Comparison of ENCODE assay signal across 2 cellular contexts in genomic region chr6:14406616-14407343, GRCh38.
TF ChIP-seq lines count a peak whose summit lies in the region.

No MANE protein-coding gene starts in this region.

TF ChIP-seq in GM23338, 12 proteins besides CTCF, POLR2A, EP300 and RAD21 (continued from another document):
- TF ChIP-seq, protein P1, sequence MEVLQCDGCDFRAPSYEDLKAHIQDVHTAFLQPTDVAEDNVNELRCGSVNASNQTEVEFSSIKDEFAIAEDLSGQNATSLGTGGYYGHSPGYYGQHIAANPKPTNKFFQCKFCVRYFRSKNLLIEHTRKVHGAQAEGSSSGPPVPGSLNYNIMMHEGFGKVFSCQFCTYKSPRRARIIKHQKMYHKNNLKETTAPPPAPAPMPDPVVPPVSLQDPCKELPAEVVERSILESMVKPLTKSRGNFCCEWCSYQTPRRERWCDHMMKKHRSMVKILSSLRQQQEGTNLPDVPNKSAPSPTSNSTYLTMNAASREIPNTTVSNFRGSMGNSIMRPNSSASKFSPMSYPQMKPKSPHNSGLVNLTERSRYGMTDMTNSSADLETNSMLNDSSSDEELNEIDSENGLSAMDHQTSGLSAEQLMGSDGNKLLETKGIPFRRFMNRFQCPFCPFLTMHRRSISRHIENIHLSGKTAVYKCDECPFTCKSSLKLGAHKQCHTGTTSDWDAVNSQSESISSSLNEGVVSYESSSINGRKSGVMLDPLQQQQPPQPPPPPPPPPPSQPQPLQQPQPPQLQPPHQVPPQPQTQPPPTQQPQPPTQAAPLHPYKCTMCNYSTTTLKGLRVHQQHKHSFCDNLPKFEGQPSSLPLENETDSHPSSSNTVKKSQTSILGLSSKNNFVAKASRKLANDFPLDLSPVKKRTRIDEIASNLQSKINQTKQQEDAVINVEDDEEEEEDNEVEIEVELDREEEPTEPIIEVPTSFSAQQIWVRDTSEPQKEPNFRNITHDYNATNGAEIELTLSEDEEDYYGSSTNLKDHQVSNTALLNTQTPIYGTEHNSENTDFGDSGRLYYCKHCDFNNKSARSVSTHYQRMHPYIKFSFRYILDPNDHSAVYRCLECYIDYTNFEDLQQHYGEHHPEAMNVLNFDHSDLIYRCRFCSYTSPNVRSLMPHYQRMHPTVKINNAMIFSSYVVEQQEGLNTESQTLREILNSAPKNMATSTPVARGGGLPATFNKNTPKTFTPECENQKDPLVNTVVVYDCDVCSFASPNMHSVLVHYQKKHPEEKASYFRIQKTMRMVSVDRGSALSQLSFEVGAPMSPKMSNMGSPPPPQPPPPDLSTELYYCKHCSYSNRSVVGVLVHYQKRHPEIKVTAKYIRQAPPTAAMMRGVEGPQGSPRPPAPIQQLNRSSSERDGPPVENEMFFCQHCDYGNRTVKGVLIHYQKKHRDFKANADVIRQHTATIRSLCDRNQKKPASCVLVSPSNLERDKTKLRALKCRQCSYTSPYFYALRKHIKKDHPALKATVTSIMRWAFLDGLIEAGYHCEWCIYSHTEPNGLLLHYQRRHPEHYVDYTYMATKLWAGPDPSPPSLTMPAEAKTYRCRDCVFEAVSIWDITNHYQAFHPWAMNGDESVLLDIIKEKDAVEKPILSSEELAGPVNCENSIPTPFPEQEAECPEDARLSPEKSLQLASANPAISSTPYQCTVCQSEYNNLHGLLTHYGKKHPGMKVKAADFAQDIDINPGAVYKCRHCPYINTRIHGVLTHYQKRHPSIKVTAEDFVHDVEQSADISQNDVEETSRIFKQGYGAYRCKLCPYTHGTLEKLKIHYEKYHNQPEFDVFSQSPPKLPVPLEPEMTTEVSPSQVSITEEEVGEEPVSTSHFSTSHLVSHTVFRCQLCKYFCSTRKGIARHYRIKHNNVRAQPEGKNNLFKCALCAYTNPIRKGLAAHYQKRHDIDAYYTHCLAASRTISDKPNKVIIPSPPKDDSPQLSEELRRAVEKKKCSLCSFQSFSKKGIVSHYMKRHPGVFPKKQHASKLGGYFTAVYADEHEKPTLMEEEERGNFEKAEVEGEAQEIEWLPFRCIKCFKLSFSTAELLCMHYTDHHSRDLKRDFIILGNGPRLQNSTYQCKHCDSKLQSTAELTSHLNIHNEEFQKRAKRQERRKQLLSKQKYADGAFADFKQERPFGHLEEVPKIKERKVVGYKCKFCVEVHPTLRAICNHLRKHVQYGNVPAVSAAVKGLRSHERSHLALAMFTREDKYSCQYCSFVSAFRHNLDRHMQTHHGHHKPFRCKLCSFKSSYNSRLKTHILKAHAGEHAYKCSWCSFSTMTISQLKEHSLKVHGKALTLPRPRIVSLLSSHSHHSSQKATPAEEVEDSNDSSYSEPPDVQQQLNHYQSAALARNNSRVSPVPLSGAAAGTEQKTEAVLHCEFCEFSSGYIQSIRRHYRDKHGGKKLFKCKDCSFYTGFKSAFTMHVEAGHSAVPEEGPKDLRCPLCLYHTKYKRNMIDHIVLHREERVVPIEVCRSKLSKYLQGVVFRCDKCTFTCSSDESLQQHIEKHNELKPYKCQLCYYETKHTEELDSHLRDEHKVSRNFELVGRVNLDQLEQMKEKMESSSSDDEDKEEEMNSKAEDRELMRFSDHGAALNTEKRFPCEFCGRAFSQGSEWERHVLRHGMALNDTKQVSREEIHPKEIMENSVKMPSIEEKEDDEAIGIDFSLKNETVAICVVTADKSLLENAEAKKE (CRISPR knock-in tag; IDR thresholded peaks at IDR 0.05): no peak

TF ChIP-seq in neural cell, 6 proteins besides CTCF, POLR2A, EP300 and RAD21 (continued from another document):
- no peak for TF ChIP-seq REST (IDR thresholded peaks at IDR 0.05; ENCODE audit: borderline replicate concordance)
- no peak for TF ChIP-seq EZH2 (IDR thresholded peaks at IDR 0.05; ENCODE audit: borderline replicate concordance, insufficient read depth, low read length, poor library complexity, severe bottlenecking)
- no peak for TF ChIP-seq MXI1 (conservative IDR thresholded peaks at IDR 0.05; ENCODE audit: poor library complexity, severe bottlenecking)
- no peak for TF ChIP-seq TAF1 (IDR thresholded peaks at IDR 0.05; ENCODE audit: low read depth)
